Comparison of ENCODE assay signal across 20 cellular contexts in genomic region chr19:37935341-37935740, GRCh38. TPM values are rescaled to one million over a fixed set of nuclear protein-coding genes. Genes with fewer than 3 reads are reported as not detected.
DNase-seq lines count a peak whose midpoint lies in the region; ATAC-seq, FAIRE-seq and TF ChIP-seq lines count a peak whose summit lies in the region.
"Had no signal": no experiment of that assay in that cellular context is flagged by ENCODE, and none has a peak within 500 bp of the region (broad histone marks: within the 10 kb centered on the region; RNA-seq: fewer than 3 reads in every experiment).

No MANE protein-coding gene starts in this region.

- H3K4me1 Mint-ChIP-seq in GM23338 (peaks cover 37% of the 10 kb centered on the region), glutamatergic neuron (ENCODE audit: low read depth, unreplicated experiment) (peaks cover 36% of the 10 kb centered on the region)

- H3K4me3 Mint-ChIP-seq in GM23338 (no peak overlapping the region), glutamatergic neuron (ENCODE audit: unreplicated experiment) (peak overlapping the region; percentile 34)
- H3K4me3 Mint-ChIP-seq: T-cell had no signal

- TF ChIP-seq CTCF in GM23338 (conservative IDR thresholded peaks at IDR 0.05; ENCODE audit: low read depth in 2 of 2) = no peak
- TF ChIP-seq CTCF in glutamatergic neuron (IDR thresholded peaks at IDR 0.05; ENCODE audit: partially characterized antibody, unreplicated experiment) = no peak
- no peak for TF ChIP-seq CTCF in thyroid gland (IDR thresholded peaks at IDR 0.05)
- TF ChIP-seq CTCF in BE2C (IDR thresholded peaks at IDR 0.05; ENCODE audit: low read depth, low read length) = no peak

- FAIRE-seq in small intestine (lab: Jason Lieb, UNC) = no peak
- FAIRE-seq: GM18507, H54 had no signal

- H3K27ac ChIP-seq in GM23338 (ENCODE audit: low read depth) (no peak overlapping the region), small intestine (ENCODE audit: low read depth in 1 of 2, low read length in 1 of 2) (peak overlapping the region; percentile 84 to 95), thyroid gland (no peak overlapping the region)

- intact Hi-C loops in thyroid gland (cut with DNase I) = no loop called here

- peaks cover 31% of the 10 kb centered on the region for H3K9me3 Mint-ChIP-seq in GM23338
- peaks cover 22% of the 10 kb centered on the region for H3K9me3 Mint-ChIP-seq in glutamatergic neuron (ENCODE audit: unreplicated experiment)

- ATAC-seq in GM23338 (no peak), HG02973 (IDR thresholded peaks at IDR 0.05; ENCODE audit: unreplicated experiment) (no peak)
- ATAC-seq: SK-N-SH treated with all-trans-retinoic acid at 6 μM for 48 hours, T-cell had no signal

- H3K9me3 ChIP-seq in small intestine (ENCODE audit: control insufficient read depth, low read depth) (no peaks in the 10 kb centered on the region), thyroid gland (no peaks in the 10 kb centered on the region), BE2C (no peaks in the 10 kb centered on the region)

- H3K4me3 ChIP-seq in GM23338 = no peak overlapping the region
- H3K4me3 ChIP-seq in small intestine (ENCODE audit: low read depth in 1 of 2, low read length in 2 of 2) = peak overlapping the region in 1 of 2 donors; percentile 7
- no peak overlapping the region for H3K4me3 ChIP-seq in thyroid gland (replicated peaks in 1 of 3)
- H3K4me3 ChIP-seq in BE2C (ENCODE audit: low read depth, low read length) = no peak overlapping the region

- no peak for TF ChIP-seq POLR2A in thyroid gland (IDR thresholded peaks at IDR 0.05)

- no peak overlapping the region for H2AFZ ChIP-seq in GM23338

- H3K9me2 ChIP-seq in GM23338 (ENCODE audit: insufficient read depth) = no peaks in the 10 kb centered on the region

- H3K36me3 Mint-ChIP-seq in GM23338 (ENCODE audit: low read depth) = peaks cover 57% of the 10 kb centered on the region
- H3K36me3 Mint-ChIP-seq in glutamatergic neuron (ENCODE audit: unreplicated experiment) = peaks cover 28% of the 10 kb centered on the region

- DNase-seq in GM23338 (ENCODE audit: low spot score) (no peak), glutamatergic neuron (no peak), small intestine (no peak), SKM-1 (lab: John Stamatoyannopoulos, UW; ENCODE audit: unreplicated experiment) (no peak), thyroid gland (no peak), BE2C (no peak)
- DNase-seq: AML-193, COR-L47, KBM-7, MM.1S, NCI-H1048, NCI-H1417 treated with DMSO at 0.1 percent for 48 hours, NCI-H187, NCI-H510A, T-cell had no signal

- peaks cover 13% of the 10 kb centered on the region; the same call in 1 of the 2 replicates for H3K36me3 ChIP-seq in GM23338 (ENCODE audit: insufficient read depth)
- no peaks in the 10 kb centered on the region for H3K36me3 ChIP-seq in small intestine (ENCODE audit: control insufficient read depth in 2 of 2, insufficient read depth in 2 of 2, low read length in 2 of 2)
- no peaks in the 10 kb centered on the region for H3K36me3 ChIP-seq in thyroid gland
- no peaks in the 10 kb centered on the region for H3K36me3 ChIP-seq in BE2C

- 33 to 100% (median 93%) methylated on average over 1 of the region's 1 CpG for WGBS in small intestine, 3 donors
- WGBS in thyroid gland, 2 donors = 0% methylated on average over 1 of the region's 1 CpG

- H3F3A ChIP-seq in GM23338 (replicated peaks; ENCODE audit: low read depth) = peaks cover 11% of the 10 kb centered on the region

- H3K27ac Mint-ChIP-seq in GM23338 (no peak overlapping the region), glutamatergic neuron (ENCODE audit: unreplicated experiment) (no peak overlapping the region)
- H3K27ac Mint-ChIP-seq: T-cell had no signal

- peaks cover 84% of the 10 kb centered on the region for H3K79me2 ChIP-seq in GM23338 (replicated peaks; ENCODE audit: insufficient read depth)

- H3K27me3 Mint-ChIP-seq in GM23338 (ENCODE audit: insufficient read depth, low read depth, poor library complexity) (peaks cover 3% of the 10 kb centered on the region), glutamatergic neuron (ENCODE audit: unreplicated experiment) (peaks cover 15% of the 10 kb centered on the region)
- H3K27me3 Mint-ChIP-seq: T-cell had no signal

- H3K27me3 ChIP-seq in GM23338 (ENCODE audit: insufficient read depth) (no peaks in the 10 kb centered on the region), small intestine (ENCODE audit: control insufficient read depth in 2 of 2, insufficient read depth in 2 of 2, low read length in 2 of 2) (no peaks in the 10 kb centered on the region), thyroid gland (no peaks in the 10 kb centered on the region), BE2C (no peaks in the 10 kb centered on the region)

- H3K4me2 ChIP-seq in GM23338 = no peak overlapping the region

- peaks cover 3% of the 10 kb centered on the region; the same call in 1 of the 2 replicates for H4K20me1 ChIP-seq in GM23338 (replicated peaks; ENCODE audit: insufficient read depth)

- peaks cover 37% of the 10 kb centered on the region for H3K4me1 ChIP-seq in GM23338 (ENCODE audit: insufficient read depth)
- H3K4me1 ChIP-seq in small intestine (ENCODE audit: control insufficient read depth in 2 of 2, insufficient read depth in 1 of 2, low read depth in 1 of 2, low read length in 1 of 2) = peaks cover 7 to 10% of the 10 kb centered on the region in 2 donors
- H3K4me1 ChIP-seq in thyroid gland = peaks cover 44 to 46% of the 10 kb centered on the region in 2 donors
- H3K4me1 ChIP-seq in BE2C = no peaks in the 10 kb centered on the region

TF ChIP-seq in GM23338, 12 proteins besides CTCF, POLR2A, EP300 and RAD21:
- no peak for TF ChIP-seq EZH2 (IDR thresholded peaks at IDR 0.05; ENCODE audit: low read depth, unreplicated experiment)
- TF ChIP-seq ZNF331 (CRISPR knock-in tag; IDR thresholded peaks at IDR 0.05; ENCODE audit: low read depth) = peak; percentile 96
- TF ChIP-seq STAT1 (IDR thresholded peaks at IDR 0.05; ENCODE audit: unreplicated experiment) = no peak
- TF ChIP-seq JUNB (IDR thresholded peaks at IDR 0.05; ENCODE audit: unreplicated experiment) = no peak
- TF ChIP-seq ETS1 (IDR thresholded peaks at IDR 0.05) = no peak
- TF ChIP-seq REST (IDR thresholded peaks at IDR 0.05; ENCODE audit: unreplicated experiment) = no peak
- TF ChIP-seq EZH2phosphoT487 (IDR thresholded peaks at IDR 0.05; ENCODE audit: unreplicated experiment) = no peak
- TF ChIP-seq ZNF114 (CRISPR knock-in tag; IDR thresholded peaks at IDR 0.05) = no peak
- no peak for TF ChIP-seq NANOG (IDR thresholded peaks at IDR 0.05; ENCODE audit: borderline replicate concordance)
TF ChIP-seq in GM23338: peak in this region for 1.

RNA-seq across cellular contexts. Expression of gene SIPA1L3, which starts 28.3 kb away (rescaled TPM):
- 42.3 and 54.1 TPM in 2 replicates for total RNA-seq in GM23338 (2014; rRNA removed; shearing (Covaris generic))
- 7.6 and 15.7 TPM in 2 replicates for polyA plus RNA-seq in GM23338 (2016; fragmentation: Nextera tagmentation; extraction: Ambion mirVana)
- 97.7 TPM for total RNA-seq in glutamatergic neuron (ENCODE audit: unreplicated experiment)
- polyA plus RNA-seq in small intestine = 10 to 100 TPM; 19.2 to 36.2 (median 31.9) TPM
- total RNA-seq in thyroid gland = 100 to 1,000 TPM in 3 of 4 donors, 10 to 100 TPM in 1; 39.4 to 130 (median 116) TPM
- 13.1 TPM for polyA plus RNA-seq in BE2C (2012; ENCODE audit: insufficient read depth, insufficient read length, low read depth)

RNA-seq across cellular contexts. Expression of gene WDR87, which starts 28.9 kb away (rescaled TPM):
- not detected in 2 replicates for total RNA-seq in GM23338 (2014; rRNA removed; shearing (Covaris generic))
- polyA plus RNA-seq in GM23338 (2016; fragmentation: Nextera tagmentation; extraction: Ambion mirVana) = 0.02 TPM in 1 of 2 replicates, not detected in the other
- total RNA-seq in glutamatergic neuron (ENCODE audit: unreplicated experiment) = not detected
- not detected for polyA plus RNA-seq in small intestine
- total RNA-seq in thyroid gland = under 1 TPM in 1 of 4 donors, not detected in 3; under 0.01 TPM
- not detected for polyA plus RNA-seq in BE2C (2012; ENCODE audit: insufficient read depth, insufficient read length, low read depth)
- total RNA-seq: G401, T-cell had no signal

Comparison
In these comparisons a context has a peak if more than half of its experiments do, and no peak if none do; other contexts are left out.
1. H3K27ac ChIP-seq: peak in small intestine (2 of 2); none in GM23338 (single experiment) and thyroid gland (0 of 3).